In the genomic region with DNA sequence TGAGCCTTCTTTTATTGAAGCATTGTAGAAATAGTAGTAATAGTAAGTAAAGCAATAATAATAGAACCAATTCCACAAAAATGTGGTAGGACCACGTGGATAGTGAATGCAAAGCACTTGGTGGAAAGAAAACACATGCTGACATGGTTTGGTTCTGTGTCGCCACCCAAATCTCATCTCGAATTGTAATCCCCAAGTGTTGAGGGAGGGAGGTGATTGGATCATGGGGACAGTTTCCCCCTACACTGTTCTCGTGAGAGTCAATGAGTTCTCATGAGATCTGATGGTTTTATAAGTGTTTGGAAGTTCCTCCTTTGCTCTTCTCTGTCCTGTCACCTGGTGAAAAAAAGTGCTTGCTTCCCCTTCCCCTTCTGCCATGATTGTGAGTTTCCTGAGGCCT, we compare ENCODE assay signal across 1 cellular context.
TF ChIP-seq lines count a peak whose summit lies in the region.

No MANE protein-coding gene starts in this region.

TF ChIP-seq in HEK293T, 16 proteins besides CTCF, POLR2A, EP300 and RAD21:
- TF ChIP-seq FOXK2 (IDR thresholded peaks at IDR 0.05) (no peak), FOXM1 (IDR thresholded peaks at IDR 0.05; ENCODE audit: borderline replicate concordance) (no peak), TARDBP (IDR thresholded peaks at IDR 0.05) (no peak), HDGF (IDR thresholded peaks at IDR 0.05; ENCODE audit: borderline replicate concordance) (no peak), ZNF384 (IDR thresholded peaks at IDR 0.05) (no peak), BHLHE40 (IDR thresholded peaks at IDR 0.05; ENCODE audit: borderline replicate concordance) (no peak), FOXA1 (IDR thresholded peaks at IDR 0.05) (no peak), CTBP1 (IDR thresholded peaks at IDR 0.05; ENCODE audit: borderline replicate concordance) (no peak), PKNOX1 (IDR thresholded peaks at IDR 0.05) (no peak), SUZ12 (IDR thresholded peaks at IDR 0.05) (no peak), LEF1 (IDR thresholded peaks at IDR 0.05; ENCODE audit: borderline replicate concordance) (no peak)
